12 cellular contexts compared by ENCODE assay signal in the genomic region with DNA sequence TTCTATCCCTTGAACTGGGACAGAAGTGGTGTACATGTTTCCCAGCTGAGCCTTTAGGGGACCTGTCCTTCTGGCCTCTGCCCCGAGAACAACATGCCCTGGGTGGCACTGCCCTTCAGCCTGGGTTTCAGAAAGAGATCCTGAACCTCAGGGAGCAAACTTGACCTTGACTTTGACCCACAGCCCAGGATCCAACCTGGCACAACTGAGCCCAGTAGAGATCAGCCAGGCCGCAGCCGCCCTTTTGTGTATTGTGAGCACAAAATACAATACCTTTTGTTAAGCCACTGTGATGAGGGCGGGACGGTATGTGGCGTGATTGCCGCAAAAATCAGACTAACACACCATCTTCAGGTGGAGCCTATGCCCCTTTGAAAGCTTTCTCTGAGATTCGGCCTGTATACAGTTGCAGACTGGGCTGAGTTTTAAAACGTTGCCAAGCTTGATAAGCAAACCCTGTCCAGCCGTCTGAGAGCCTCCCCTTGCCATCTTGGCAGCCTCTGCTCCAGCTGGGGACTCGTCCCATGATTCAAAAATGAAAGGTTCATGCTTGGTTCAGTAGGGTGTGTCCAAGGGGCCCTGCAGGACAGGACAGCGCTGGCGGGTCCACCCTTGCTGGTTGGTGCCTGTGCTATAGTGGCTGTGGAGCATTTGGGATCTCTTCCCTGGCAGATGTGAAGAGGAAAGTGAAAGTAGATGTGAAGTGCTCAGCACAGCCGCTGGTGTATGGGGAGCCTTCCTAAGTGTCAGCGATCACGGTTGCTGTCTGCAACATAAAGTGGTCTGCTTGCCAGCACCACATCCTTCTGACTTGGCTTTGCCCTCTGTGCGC. TPM values are rescaled to one million over a fixed set of nuclear protein-coding genes. Genes with fewer than 3 reads are reported as not detected.
DNase-seq lines count a peak whose midpoint lies in the region; ATAC-seq and TF ChIP-seq lines count a peak whose summit lies in the region.
"Had no signal": no experiment of that assay in that cellular context is flagged by ENCODE, and none has a peak within 500 bp of the region (broad histone marks: within the 10 kb centered on the region; RNA-seq: fewer than 3 reads in every experiment).

No MANE protein-coding gene starts in this region.

- no peak overlapping the region for H3K27ac ChIP-seq in AG04450 (ENCODE audit: low read depth, low read length)

- H3K9me3 ChIP-seq in AG04450 (ENCODE audit: control insufficient read depth, insufficient read depth, low read length): peaks cover 9% of the 10 kb centered on the region
- H3K9me3 ChIP-seq in MG63: no peaks in the 10 kb centered on the region

- H3K27me3 ChIP-seq in AG04450 (ENCODE audit: control insufficient read depth, insufficient read depth, low read length) (no peaks in the 10 kb centered on the region), MG63 (no peaks in the 10 kb centered on the region)

- H3K36me3 ChIP-seq in MG63: no peaks in the 10 kb centered on the region

- ATAC-seq in GM19324 (IDR thresholded peaks at IDR 0.05; ENCODE audit: low FRiP score, unreplicated experiment) (no peak), GM21528 (IDR thresholded peaks at IDR 0.05; ENCODE audit: low FRiP score, unreplicated experiment) (no peak)

- CTCF ChIA-PET in AG04450 (lab: Charles Lee): no interaction called here

- TF ChIP-seq CTCF in AG04450 (IDR thresholded peaks at IDR 0.05; ENCODE audit: low read depth, low read length) (no peak), fibroblast of mammary gland (conservative IDR thresholded peaks at IDR 0.05; ENCODE audit: control insufficient read depth, insufficient read depth, low read depth, low read length) (no peak)

- POLR2A ChIA-PET in AG04450 (lab: Yijun Ruan, JAX): no interaction called here

- peak; percentile 8 for DNase-seq in AG04450 (ENCODE audit: low read depth, low spot score)
- peak; percentile 61 for DNase-seq in MG63
- peak; percentile 27 for DNase-seq in fibroblast of mammary gland (ENCODE audit: low read depth)
- peak; percentile 9 for DNase-seq in myocyte (ENCODE audit: low read depth)
- no peak for DNase-seq in NCI-H2227 (lab: John Stamatoyannopoulos, UW; ENCODE audit: unreplicated experiment)
- DNase-seq in DMS79 (lab: John Stamatoyannopoulos, UW): no peak
- DNase-seq: activated CD8-positive, alpha-beta memory T cell treated with anti-CD3 and anti-CD28 coated beads for 24 hours; activated naive CD4-positive, alpha-beta T cell treated with anti-CD3 and anti-CD28 coated beads for 36 hours; caudate nucleus; SHP77 had no signal

- H3K4me3 ChIP-seq in AG04450 (ENCODE audit: low read depth, low read length) (peak overlapping the region; percentile 44), MG63 (peak overlapping the region; percentile 20), fibroblast of mammary gland (ENCODE audit: control insufficient read depth, low read depth, low read length) (no peak overlapping the region)

RNA-seq across cellular contexts. Expression of a gene that starts 40.3 kb away (rescaled TPM):
- polyA plus RNA-seq in AG04450 (2011; rRNA removed): 41.1 and 41.9 TPM in 2 replicates
- 29.7 and 30.4 TPM in 2 replicates for polyA minus RNA-seq in AG04450 (2011; rRNA and poly(A)+ RNA removed)
- total RNA-seq in MG63 (2014; rRNA removed; shearing (Covaris generic); ENCODE audit: low replicate concordance): not detected in 2 replicates
- 0.67 and 1.5 TPM in 2 replicates for total RNA-seq in myocyte
- 0.50 TPM for polyA plus RNA-seq in myocyte (2012)
- total RNA-seq: activated naive CD4-positive, alpha-beta T cell treated with anti-CD3 and anti-CD28 coated beads for 36 hours had no signal

RNA-seq across cellular contexts. Expression of a gene that starts 52.0 kb away (rescaled TPM):
- polyA plus RNA-seq in AG04450 (2011; rRNA removed): 0.79 and 1.6 TPM in 2 replicates
- 1.1 and 2.0 TPM in 2 replicates for polyA minus RNA-seq in AG04450 (2011; rRNA and poly(A)+ RNA removed)
- 4.6 and 7.1 TPM in 2 replicates for total RNA-seq in MG63 (2014; rRNA removed; shearing (Covaris generic); ENCODE audit: low replicate concordance)
- total RNA-seq in myocyte: 0.45 and 1.0 TPM in 2 replicates
- polyA plus RNA-seq in myocyte (2012): 4.0 TPM
- total RNA-seq: activated naive CD4-positive, alpha-beta T cell treated with anti-CD3 and anti-CD28 coated beads for 36 hours had no signal

Comparison
In these comparisons a context has a peak if more than half of its experiments do, and no peak if none do; other contexts are left out.
1. DNase-seq: peak in AG04450 (single experiment), MG63 (single experiment), fibroblast of mammary gland (single experiment) and myocyte (single experiment); none in NCI-H2227 (single experiment) and DMS79 (single experiment).